17 cellular contexts compared by ENCODE assay signal in the genomic region with DNA sequence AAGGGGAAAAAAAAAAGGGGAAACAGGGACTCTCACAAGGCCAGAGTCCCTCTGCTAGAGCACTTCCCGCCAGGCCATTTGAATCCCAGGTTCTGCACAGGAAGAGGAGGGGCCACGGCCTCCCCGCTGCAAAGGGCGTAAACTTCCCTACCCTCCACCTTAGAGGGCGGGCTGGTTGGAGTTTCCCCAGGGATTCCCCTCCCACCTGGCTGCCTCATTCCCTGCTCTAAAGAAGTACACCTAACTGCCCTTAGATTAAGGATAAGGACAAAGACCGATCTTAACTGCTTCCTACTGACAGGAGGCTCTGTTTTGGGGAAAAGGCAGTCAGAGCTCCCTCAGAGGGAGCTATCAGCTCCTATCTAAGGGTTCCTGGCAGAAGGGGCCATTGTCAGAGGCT.
DNase-seq lines count a peak whose midpoint lies in the region; ATAC-seq and TF ChIP-seq lines count a peak whose summit lies in the region.
"Had no signal": no experiment of that assay in that cellular context is flagged by ENCODE, and none has a peak within 500 bp of the region (broad histone marks: within the 10 kb centered on the region; RNA-seq: fewer than 3 reads in every experiment).

No MANE protein-coding gene starts in this region.

- H3K9me3 ChIP-seq in adrenal gland (replicated peaks in 1 of 3) (no peaks in the 10 kb centered on the region), trophoblast cell (ENCODE audit: insufficient read depth, low read depth, low read length) (no peaks in the 10 kb centered on the region)
- H3K9me3 ChIP-seq: Peyer's patch had no signal

- H3K27ac ChIP-seq in adrenal gland, result no peak overlapping the region
- H3K27ac ChIP-seq in trophoblast cell (ENCODE audit: low read depth, low read length), result no peak overlapping the region
- H3K27ac ChIP-seq: Peyer's patch had no signal

- no peak overlapping the region for H4K91ac ChIP-seq in trophoblast cell (ENCODE audit: low read depth, low read length)

- intact Hi-C loops in adrenal gland (cut with DNase I), result no loop called here
- intact Hi-C loops in activated CD4-positive, alpha-beta T cell treated with anti-CD3 and anti-CD28 coated beads for 36 hours (cut with DNase I, micrococcal nuclease), result no loop called here
- intact Hi-C loops in activated T-helper 1 cell treated with anti-CD3 and anti-CD28 coated beads, Interleukin-12 subunit alpha, Interleukin-12 subunit beta, Interleukin-2, Interleukin-4 antibody, amounts not matched to agents 30 ng/mL and 10 ng/mL and 1 ng/mL, durations not matched to agents 14 hours and 24 hours and 36 hours (cut with micrococcal nuclease), result no loop called here
- intact Hi-C loops in lower leg skin (cut with DNase I; ENCODE audit: low total_unique reads), result no loop called here

- H3K27me3 ChIP-seq in GM06990 (replicated peaks; ENCODE audit: control insufficient read depth, insufficient read depth, low read length) (no peaks in the 10 kb centered on the region), adrenal gland (no peaks in the 10 kb centered on the region), trophoblast cell (ENCODE audit: insufficient read depth, low read length) (no peaks in the 10 kb centered on the region)
- H3K27me3 ChIP-seq: Peyer's patch had no signal

- H3K9ac ChIP-seq in trophoblast cell (ENCODE audit: low read length), result no peak overlapping the region

- H3K4me3 ChIP-seq in GM06990 (replicated peaks; ENCODE audit: low read depth, low read length) (no peak overlapping the region), adrenal gland (no peak overlapping the region), trophoblast cell (ENCODE audit: low read depth, low read length) (no peak overlapping the region), lower leg skin (ENCODE audit: low read depth, poor library complexity, severe bottlenecking) (no peak overlapping the region)
- H3K4me3 ChIP-seq: Peyer's patch had no signal

- no peak overlapping the region for H4K12ac ChIP-seq in trophoblast cell (ENCODE audit: low read depth, low read length)

- H3K4me2 ChIP-seq in trophoblast cell (ENCODE audit: low read length), result peak overlapping the region; percentile 2

- H3K4me3 Mint-ChIP-seq in activated CD4-positive, alpha-beta T cell treated with anti-CD3 and anti-CD28 coated beads for 36 hours, result no peak overlapping the region
- H3K4me3 Mint-ChIP-seq in activated T-helper 1 cell treated with anti-CD3 and anti-CD28 coated beads, Interleukin-12 subunit alpha, Interleukin-12 subunit beta, Interleukin-2, Interleukin-4 antibody, amounts not matched to agents 30 ng/mL and 10 ng/mL and 1 ng/mL, durations not matched to agents 14 hours and 24 hours and 36 hours, result no peak overlapping the region
- H3K4me3 Mint-ChIP-seq: activated CD4-positive, alpha-beta T cell treated with anti-CD3 and anti-CD28 coated beads, Interleukin-2, amount 10 ng/mL, durations not matched to agents 24 days and 14 days; activated naive CD8-positive, alpha-beta T cell treated with anti-CD3 and anti-CD28 coated beads, Interleukin-2, amount 10 ng/mL, durations not matched to agents 7 days and 5 days; B cell had no signal

- H3K79me2 ChIP-seq in trophoblast cell (ENCODE audit: control insufficient read depth, insufficient read depth, low read length, poor library complexity), result no peaks in the 10 kb centered on the region

- no peak for ATAC-seq in activated CD4-positive, alpha-beta T cell treated with anti-CD3 and anti-CD28 coated beads for 36 hours
- ATAC-seq in GM21528 (IDR thresholded peaks at IDR 0.05; ENCODE audit: low FRiP score, unreplicated experiment), result no peak

- no peaks in the 10 kb centered on the region for H3K79me1 ChIP-seq in trophoblast cell (ENCODE audit: low read length)

- no peak overlapping the region for H2BK12ac ChIP-seq in trophoblast cell (ENCODE audit: low read length)

- H3K18ac ChIP-seq in trophoblast cell (ENCODE audit: low read length), result no peak overlapping the region

- no peak overlapping the region for H3K23ac ChIP-seq in trophoblast cell (ENCODE audit: low read length)

- no peak overlapping the region for H2BK120ac ChIP-seq in trophoblast cell (ENCODE audit: insufficient read depth, low read length, poor library complexity)

- POLR2A ChIA-PET in activated CD4-positive, alpha-beta T cell treated with anti-CD3 and anti-CD28 coated beads for 36 hours (lab: Charles Lee), result no interaction called here

- no peaks in the 10 kb centered on the region for H3K36me3 Mint-ChIP-seq in activated CD4-positive, alpha-beta T cell treated with anti-CD3 and anti-CD28 coated beads for 36 hours (ENCODE audit: low read depth)
- H3K36me3 Mint-ChIP-seq in activated T-helper 1 cell treated with anti-CD3 and anti-CD28 coated beads, Interleukin-12 subunit alpha, Interleukin-12 subunit beta, Interleukin-2, Interleukin-4 antibody, amounts not matched to agents 30 ng/mL and 10 ng/mL and 1 ng/mL, durations not matched to agents 14 hours and 24 hours and 36 hours (ENCODE audit: low read depth), result no peaks in the 10 kb centered on the region
- H3K36me3 Mint-ChIP-seq: activated naive CD8-positive, alpha-beta T cell treated with anti-CD3 and anti-CD28 coated beads, Interleukin-2, amount 10 ng/mL, durations not matched to agents 7 days and 5 days had no signal

- H3K36me3 ChIP-seq in GM06990 (ENCODE audit: control insufficient read depth, insufficient read depth, low read length) (no peaks in the 10 kb centered on the region), adrenal gland (replicated peaks in 1 of 2) (no peaks in the 10 kb centered on the region), trophoblast cell (ENCODE audit: control insufficient read depth in 1 of 2, insufficient read depth in 2 of 2, low read length in 2 of 2) (no peaks in the 10 kb centered on the region)
- H3K36me3 ChIP-seq: Peyer's patch had no signal

- no peak overlapping the region for H2BK5ac ChIP-seq in trophoblast cell (ENCODE audit: low read depth, low read length, poor library complexity)

- WGBS in adrenal gland, 4 donors, result 72 to 89% (median 76%) methylated on average over 3 to 6 of the region's 6 CpGs
- no CpG with 5 or more reads among the region's 6 CpGs for WGBS in trophoblast cell (ENCODE audit: extremely low coverage, insufficient coverage, insufficient read length)
- WGBS in lower leg skin, 2 donors, result 69 to 80% methylated on average over 6 of the region's 6 CpGs

- no peak overlapping the region for H3K27ac Mint-ChIP-seq in activated CD4-positive, alpha-beta T cell treated with anti-CD3 and anti-CD28 coated beads for 36 hours
- H3K27ac Mint-ChIP-seq in activated T-helper 1 cell treated with anti-CD3 and anti-CD28 coated beads, Interleukin-12 subunit alpha, Interleukin-12 subunit beta, Interleukin-2, Interleukin-4 antibody, amounts not matched to agents 30 ng/mL and 10 ng/mL and 1 ng/mL, durations not matched to agents 14 hours and 24 hours and 36 hours, result no peak overlapping the region
- H3K27ac Mint-ChIP-seq: activated CD4-positive, alpha-beta T cell treated with anti-CD3 and anti-CD28 coated beads, Interleukin-2, amount 10 ng/mL, durations not matched to agents 24 days and 14 days; activated naive CD8-positive, alpha-beta T cell treated with anti-CD3 and anti-CD28 coated beads, Interleukin-2, amount 10 ng/mL, durations not matched to agents 7 days and 5 days; B cell had no signal

- peaks cover 1% of the 10 kb centered on the region for H3K27me3 Mint-ChIP-seq in activated CD4-positive, alpha-beta T cell treated with anti-CD3 and anti-CD28 coated beads for 36 hours
- peaks cover 3% of the 10 kb centered on the region for H3K27me3 Mint-ChIP-seq in activated T-helper 1 cell treated with anti-CD3 and anti-CD28 coated beads, Interleukin-12 subunit alpha, Interleukin-12 subunit beta, Interleukin-2, Interleukin-4 antibody, amounts not matched to agents 30 ng/mL and 10 ng/mL and 1 ng/mL, durations not matched to agents 14 hours and 24 hours and 36 hours (ENCODE audit: insufficient read depth)
- H3K27me3 Mint-ChIP-seq: activated naive CD8-positive, alpha-beta T cell treated with anti-CD3 and anti-CD28 coated beads, Interleukin-2, amount 10 ng/mL, durations not matched to agents 7 days and 5 days; B cell had no signal

- H3K4me1 ChIP-seq in adrenal gland (replicated peaks in 1 of 2), result no peaks in the 10 kb centered on the region
- peaks cover 0 to 5% of the 10 kb centered on the region in 2 experiments for H3K4me1 ChIP-seq in trophoblast cell (ENCODE audit: control insufficient read depth in 1 of 2, insufficient read depth in 2 of 2, low read length in 2 of 2)
- H3K4me1 ChIP-seq: Peyer's patch had no signal

- H4K8ac ChIP-seq in trophoblast cell (ENCODE audit: low read depth, low read length), result no peak overlapping the region

- peak; percentile 28 for DNase-seq in GM06990 (ENCODE audit: extremely low read depth, insufficient read length)
- peak; percentile 47 for DNase-seq in HT-29 (ENCODE audit: low spot score)
- DNase-seq in adrenal gland, result peak in 4 of 7 donors; percentile 14 to 31 (median 22)
- DNase-seq in trophoblast cell, result no peak
- no peak for DNase-seq in activated CD4-positive, alpha-beta T cell treated with anti-CD3 and anti-CD28 coated beads for 36 hours
- DNase-seq in activated T-helper 1 cell treated with anti-CD3 and anti-CD28 coated beads, Interleukin-12 subunit alpha, Interleukin-12 subunit beta, Interleukin-2, Interleukin-4 antibody, amounts not matched to agents 30 ng/mL and 10 ng/mL and 1 ng/mL, durations not matched to agents 14 hours and 24 hours and 36 hours (ENCODE audit: low spot score), result no peak
- no peak for DNase-seq in lower leg skin (ENCODE audit: low spot score in 2 of 2)
- DNase-seq: activated CD4-positive, alpha-beta T cell treated with anti-CD3 and anti-CD28 coated beads, Interleukin-2, amount 10 ng/mL, durations not matched to agents 24 days and 14 days; activated naive CD8-positive, alpha-beta T cell treated with anti-CD3 and anti-CD28 coated beads, Interleukin-2, amount 10 ng/mL, durations not matched to agents 7 days and 5 days; activated T-cell treated with anti-CD3 and anti-CD28 coated beads, Interleukin-2, amount 50 U/mL, for 1 hour; MM.1S; NCI-H446; Peyer's patch; stimulated activated CD4-positive, alpha-beta T cell treated with anti-CD3 and anti-CD28 coated beads, Interleukin-12 subunit alpha, Interleukin-12 subunit beta, amount 100 ng/mL, for 4 hours; T1000 had no signal

- H2AFZ ChIP-seq in trophoblast cell (ENCODE audit: insufficient read depth, low read length, poor library complexity), result no peak overlapping the region

- TF ChIP-seq CTCF in GM06990 (IDR thresholded peaks at IDR 0.05; ENCODE audit: insufficient read depth, low read length, poor library complexity, severe bottlenecking), result no peak
- TF ChIP-seq CTCF in adrenal gland (IDR thresholded peaks at IDR 0.05), result no peak
- TF ChIP-seq CTCF in lower leg skin (IDR thresholded peaks at IDR 0.05), result no peak

- no peaks in the 10 kb centered on the region for H3K9me3 Mint-ChIP-seq in activated CD4-positive, alpha-beta T cell treated with anti-CD3 and anti-CD28 coated beads for 36 hours (ENCODE audit: low read depth)
- no peaks in the 10 kb centered on the region for H3K9me3 Mint-ChIP-seq in activated T-helper 1 cell treated with anti-CD3 and anti-CD28 coated beads, Interleukin-12 subunit alpha, Interleukin-12 subunit beta, Interleukin-2, Interleukin-4 antibody, amounts not matched to agents 30 ng/mL and 10 ng/mL and 1 ng/mL, durations not matched to agents 14 hours and 24 hours and 36 hours
- H3K9me3 Mint-ChIP-seq: activated CD4-positive, alpha-beta T cell treated with anti-CD3 and anti-CD28 coated beads, Interleukin-2, amount 10 ng/mL, durations not matched to agents 24 days and 14 days had no signal

- CTCF ChIA-PET in activated CD4-positive, alpha-beta T cell treated with anti-CD3 and anti-CD28 coated beads for 36 hours (lab: Charles Lee), result no interaction called here

- H3K4me1 Mint-ChIP-seq in activated CD4-positive, alpha-beta T cell treated with anti-CD3 and anti-CD28 coated beads for 36 hours, result no peaks in the 10 kb centered on the region
- H3K4me1 Mint-ChIP-seq in activated T-helper 1 cell treated with anti-CD3 and anti-CD28 coated beads, Interleukin-12 subunit alpha, Interleukin-12 subunit beta, Interleukin-2, Interleukin-4 antibody, amounts not matched to agents 30 ng/mL and 10 ng/mL and 1 ng/mL, durations not matched to agents 14 hours and 24 hours and 36 hours (ENCODE audit: low read depth), result no peaks in the 10 kb centered on the region
- H3K4me1 Mint-ChIP-seq: activated CD4-positive, alpha-beta T cell treated with anti-CD3 and anti-CD28 coated beads, Interleukin-2, amount 10 ng/mL, durations not matched to agents 24 days and 14 days; activated naive CD8-positive, alpha-beta T cell treated with anti-CD3 and anti-CD28 coated beads, Interleukin-2, amount 10 ng/mL, durations not matched to agents 7 days and 5 days; B cell had no signal

- TF ChIP-seq POLR2A in adrenal gland (IDR thresholded peaks at IDR 0.05) (no peak), lower leg skin (IDR thresholded peaks at IDR 0.05) (no peak)

- H3K4ac ChIP-seq in trophoblast cell (ENCODE audit: low read depth, low read length), result no peak overlapping the region

- H3K14ac ChIP-seq in trophoblast cell (ENCODE audit: low read length), result no peak overlapping the region

- no peak overlapping the region for H2AK5ac ChIP-seq in trophoblast cell (ENCODE audit: low read length)

Comparison
In these comparisons a context has a peak if more than half of its experiments do, and no peak if none do; other contexts are left out.
1. DNase-seq: peak in GM06990 (single experiment), HT-29 (single experiment) and adrenal gland (4 of 7); none in trophoblast cell (0 of 2), activated CD4-positive, alpha-beta T cell treated with anti-CD3 and anti-CD28 coated beads for 36 hours (single experiment), activated T-helper 1 cell treated with anti-CD3 and anti-CD28 coated beads, Interleukin-12 subunit alpha, Interleukin-12 subunit beta, Interleukin-2, Interleukin-4 antibody, amounts not matched to agents 30 ng/mL and 10 ng/mL and 1 ng/mL, durations not matched to agents 14 hours and 24 hours and 36 hours (single experiment) and lower leg skin (0 of 2).